ENCODE assay signal across 14 cellular contexts in genomic region chr4:129213692-129214091, GRCh38.
DNase-seq lines count a peak whose midpoint lies in the region; ATAC-seq and TF ChIP-seq lines count a peak whose summit lies in the region.
"Had no signal": no experiment of that assay in that cellular context is flagged by ENCODE, and none has a peak within 500 bp of the region (broad histone marks: within the 10 kb centered on the region; RNA-seq: fewer than 3 reads in every experiment).

No MANE protein-coding gene starts in this region.

- WGBS in heart right ventricle, 2 donors: 45 to 52% methylated on average over 1 of the region's 1 CpG

- no peak overlapping the region for H3K4me3 ChIP-seq in heart right ventricle
- H3K4me3 ChIP-seq in mucosa of descending colon: no peak overlapping the region
- no peak overlapping the region for H3K4me3 ChIP-seq in left lung
- H3K4me3 ChIP-seq: BLaER1 had no signal

- intact Hi-C loops in Right ventricle myocardium superior (cut with DNase I) (no loop called here), cardiac septum (cut with DNase I) (loop anchor here (10.0 kb wide), 1 partner anchor 431 kb away; no protein-coding TSS in a partner anchor), heart right ventricle (cut with DNase I) (loop anchor here in 1 of 10 donors (10.0 kb wide), 1 partner anchor 431 kb away; no protein-coding TSS in a partner anchor), mucosa of descending colon (cut with DNase I, micrococcal nuclease) (no loop called here), left lung (cut with DNase I) (no loop called here)

- no peak for DNase-seq in Right ventricle myocardium superior
- no peak for DNase-seq in cardiac septum (ENCODE audit: low spot score)
- DNase-seq in heart right ventricle: peak in 1 of 2 donors; percentile 6
- no peak for DNase-seq in mucosa of descending colon
- DNase-seq in left lung: no peak
- no peak for DNase-seq in T1000 (lab: John Stamatoyannopoulos, UW)
- DNase-seq in NCI-H1105 treated with DMSO at 0.1 percent for 48 hours (lab: John Stamatoyannopoulos, UW): no peak
- DNase-seq: 8988T; CD4-positive, alpha-beta memory T cell; DMS153; DMS79; GDM1; H9 had no signal

- ATAC-seq in Right ventricle myocardium superior (ENCODE audit: poor library complexity): peak; percentile 88
- peak; percentile 38 to 81 (median 58) for ATAC-seq in heart right ventricle
- ATAC-seq in mucosa of descending colon: peak; percentile 45
- no peak for ATAC-seq in left lung

- H3K27me3 ChIP-seq in heart right ventricle (peaks cover 0 to 5% (median 0%) of the 10 kb centered on the region in 7 donors), left lung (no peaks in the 10 kb centered on the region)
- H3K27me3 ChIP-seq: BLaER1 had no signal

- peaks cover 0 to 3% (median 0%) of the 10 kb centered on the region in 9 donors for H3K4me1 ChIP-seq in heart right ventricle
- H3K4me1 ChIP-seq in mucosa of descending colon (ENCODE audit: low read depth): no peaks in the 10 kb centered on the region
- no peaks in the 10 kb centered on the region for H3K4me1 ChIP-seq in left lung
- H3K4me1 ChIP-seq: BLaER1 had no signal

- no peak for TF ChIP-seq CTCF in heart right ventricle (IDR thresholded peaks at IDR 0.05)
- TF ChIP-seq CTCF in mucosa of descending colon (IDR thresholded peaks at IDR 0.05): no peak
- TF ChIP-seq CTCF in left lung (IDR thresholded peaks at IDR 0.05): no peak

- H3K9me3 ChIP-seq in heart right ventricle: no peaks in the 10 kb centered on the region
- no peaks in the 10 kb centered on the region for H3K9me3 ChIP-seq in mucosa of descending colon
- H3K9me3 ChIP-seq in left lung: no peaks in the 10 kb centered on the region
- H3K9me3 ChIP-seq: BLaER1 had no signal

- no peak overlapping the region for H3K27ac ChIP-seq in heart right ventricle
- no peak overlapping the region for H3K27ac ChIP-seq in left lung
- H3K27ac ChIP-seq: BLaER1 had no signal

- H3K36me3 ChIP-seq in heart right ventricle: no peaks in the 10 kb centered on the region
- no peaks in the 10 kb centered on the region for H3K36me3 ChIP-seq in mucosa of descending colon (ENCODE audit: low read depth)
- H3K36me3 ChIP-seq in left lung: no peaks in the 10 kb centered on the region
- H3K36me3 ChIP-seq: BLaER1 had no signal
